Comparison of ENCODE assay signal across 16 cellular contexts in genomic region chr2:213172641-213173040, GRCh38.
"Had no signal": no experiment of that assay in that cellular context is flagged by ENCODE, and none has a peak within 500 bp of the region (broad histone marks: within the 10 kb centered on the region; RNA-seq: fewer than 3 reads in every experiment).

No MANE protein-coding gene starts in this region.

- H3K4me3 Mint-ChIP-seq: activated B cell treated with CpG ODN at 0.5 μM for 24 hours; activated naive CD4-positive, alpha-beta T cell treated with anti-CD3 and anti-CD28 coated beads for 36 hours; naive thymus-derived CD4-positive, alpha-beta T cell; T-helper 17 cell had no signal

- H3K4me1 Mint-ChIP-seq: naive thymus-derived CD4-positive, alpha-beta T cell; T-helper 17 cell had no signal

- H3K9me3 Mint-ChIP-seq: activated B cell treated with CpG ODN at 0.5 μM for 24 hours; activated naive CD4-positive, alpha-beta T cell treated with anti-CD3 and anti-CD28 coated beads for 36 hours had no signal

- H3K27me3 Mint-ChIP-seq: activated B cell treated with CpG ODN at 0.5 μM for 24 hours had no signal

- H3K27me3 ChIP-seq: body of pancreas, spleen, uterus had no signal

- DNase-seq: activated B cell treated with CpG ODN at 0.5 μM for 24 hours; activated CD4-positive, alpha-beta T cell treated with anti-CD3 and anti-CD28 coated beads for 4 hours; activated CD4-positive, alpha-beta T cell treated with anti-CD3 and anti-CD28 coated beads, Interleukin-2, amount 50 U/mL, for 48 hours; activated naive CD4-positive, alpha-beta T cell treated with anti-CD3 and anti-CD28 coated beads for 36 hours; activated T-cell treated with anti-CD3 and anti-CD28 coated beads, Interleukin-2, amount 50 U/mL, for 48 hours; body of pancreas; naive thymus-derived CD4-positive, alpha-beta T cell; retina; spleen; stimulated activated CD4-positive, alpha-beta T cell treated with anti-CD3 and anti-CD28 coated beads, Interleukin-4, amount 100 ng/mL, for 1 hour; stimulated activated naive CD8-positive, alpha-beta T cell treated with anti-CD3 and anti-CD28 coated beads, Interleukin-15, Interleukin-2, amounts not matched to agents 100 U/mL and 50 U/mL, for 24 hours; T-helper 17 cell; uterus had no signal

- H3K27ac ChIP-seq: body of pancreas, spleen, uterus had no signal

- H3K36me3 ChIP-seq: spleen, tibial nerve, uterus had no signal

- H3K4me1 ChIP-seq: body of pancreas, spleen, tibial nerve, uterus had no signal

- H3K27ac Mint-ChIP-seq: activated B cell treated with CpG ODN at 0.5 μM for 24 hours; activated naive CD4-positive, alpha-beta T cell treated with anti-CD3 and anti-CD28 coated beads for 36 hours; naive thymus-derived CD4-positive, alpha-beta T cell; T-helper 17 cell had no signal

- H3K36me3 Mint-ChIP-seq: naive thymus-derived CD4-positive, alpha-beta T cell had no signal

- H3K9me3 ChIP-seq: body of pancreas, spleen, tibial nerve, uterus had no signal

- H3K4me3 ChIP-seq: body of pancreas, lung, spleen, tibial nerve, uterus had no signal

- ATAC-seq: body of pancreas; left lobe of liver; naive thymus-derived CD4-positive, alpha-beta T cell; stimulated activated naive CD8-positive, alpha-beta T cell treated with anti-CD3 and anti-CD28 coated beads, Interleukin-15, Interleukin-2, amounts not matched to agents 100 U/mL and 50 U/mL, for 24 hours; T-helper 17 cell had no signal
